ENCODE assay signal across 1 cellular context in the genomic region with DNA sequence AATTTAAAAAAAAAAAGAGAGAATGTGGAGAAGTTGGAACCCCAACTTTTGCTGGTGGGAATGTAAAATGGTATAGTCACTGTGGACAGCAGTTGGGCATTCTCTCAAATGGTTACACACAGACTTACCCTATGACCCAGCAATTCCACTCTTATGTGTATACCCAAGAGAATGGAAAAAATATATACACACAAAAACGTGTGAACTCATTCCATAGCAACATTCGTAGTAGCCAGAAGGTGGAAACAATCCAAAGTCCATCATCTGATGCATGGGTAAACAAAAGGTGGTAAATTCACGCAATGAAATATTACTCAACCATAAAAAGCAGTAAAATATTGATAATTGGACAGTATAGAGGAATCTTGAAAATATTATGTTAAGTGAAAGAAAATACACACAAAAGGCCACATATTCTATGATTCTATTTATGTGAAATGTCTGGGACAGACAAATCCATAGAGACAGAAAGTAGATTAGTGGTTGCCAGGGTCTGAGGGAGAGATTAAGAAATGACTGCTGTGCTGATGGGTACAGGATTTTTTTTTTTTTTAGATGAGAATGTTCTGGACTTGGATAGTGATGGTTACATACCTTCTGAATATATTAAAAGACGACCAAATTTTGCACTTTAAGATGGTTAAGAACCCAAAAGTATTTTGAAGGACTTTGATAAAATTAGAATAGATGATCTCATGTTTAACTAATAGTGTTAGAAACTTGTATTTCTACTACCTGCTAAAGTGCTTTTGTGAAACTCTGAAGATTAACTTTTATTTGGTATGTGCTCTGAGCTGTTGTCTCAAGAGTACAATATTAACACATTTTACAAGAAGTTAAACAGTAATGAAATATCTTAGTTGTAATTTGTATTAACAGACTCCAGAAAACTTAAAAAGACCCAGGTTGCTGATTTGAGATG.
TF ChIP-seq lines count a peak whose summit lies in the region.

No MANE protein-coding gene starts in this region.

TF ChIP-seq in K562, 482 proteins besides CTCF, POLR2A, EP300 and RAD21:
- TF ChIP-seq NELFE (IDR thresholded peaks at IDR 0.05; ENCODE audit: insufficient read depth, insufficient read length), result no peak
- no peak for TF ChIP-seq L3MBTL2 (IDR thresholded peaks at IDR 0.05)
- no peak for TF ChIP-seq SLC30A9 (CRISPR knock-in tag; IDR thresholded peaks at IDR 0.05)
- TF ChIP-seq, protein P1, sequence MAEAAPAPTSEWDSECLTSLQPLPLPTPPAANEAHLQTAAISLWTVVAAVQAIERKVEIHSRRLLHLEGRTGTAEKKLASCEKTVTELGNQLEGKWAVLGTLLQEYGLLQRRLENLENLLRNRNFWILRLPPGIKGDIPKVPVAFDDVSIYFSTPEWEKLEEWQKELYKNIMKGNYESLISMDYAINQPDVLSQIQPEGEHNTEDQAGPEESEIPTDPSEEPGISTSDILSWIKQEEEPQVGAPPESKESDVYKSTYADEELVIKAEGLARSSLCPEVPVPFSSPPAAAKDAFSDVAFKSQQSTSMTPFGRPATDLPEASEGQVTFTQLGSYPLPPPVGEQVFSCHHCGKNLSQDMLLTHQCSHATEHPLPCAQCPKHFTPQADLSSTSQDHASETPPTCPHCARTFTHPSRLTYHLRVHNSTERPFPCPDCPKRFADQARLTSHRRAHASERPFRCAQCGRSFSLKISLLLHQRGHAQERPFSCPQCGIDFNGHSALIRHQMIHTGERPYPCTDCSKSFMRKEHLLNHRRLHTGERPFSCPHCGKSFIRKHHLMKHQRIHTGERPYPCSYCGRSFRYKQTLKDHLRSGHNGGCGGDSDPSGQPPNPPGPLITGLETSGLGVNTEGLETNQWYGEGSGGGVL (CRISPR knock-in tag; IDR thresholded peaks at IDR 0.05), result no peak
- TF ChIP-seq, protein P2, sequence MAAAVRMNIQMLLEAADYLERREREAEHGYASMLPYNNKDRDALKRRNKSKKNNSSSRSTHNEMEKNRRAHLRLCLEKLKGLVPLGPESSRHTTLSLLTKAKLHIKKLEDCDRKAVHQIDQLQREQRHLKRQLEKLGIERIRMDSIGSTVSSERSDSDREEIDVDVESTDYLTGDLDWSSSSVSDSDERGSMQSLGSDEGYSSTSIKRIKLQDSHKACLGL (CRISPR knock-in tag; IDR thresholded peaks at IDR 0.05; ENCODE audit: borderline replicate concordance, poor library complexity, severe bottlenecking), result no peak
- no peak for TF ChIP-seq TEAD1 (CRISPR knock-in tag; IDR thresholded peaks at IDR 0.05)
- no peak for TF ChIP-seq NR4A1 (CRISPR knock-in tag; IDR thresholded peaks at IDR 0.05)
- no peak for TF ChIP-seq NR4A1 (tag; IDR thresholded peaks at IDR 0.05)
- TF ChIP-seq, protein P3, sequence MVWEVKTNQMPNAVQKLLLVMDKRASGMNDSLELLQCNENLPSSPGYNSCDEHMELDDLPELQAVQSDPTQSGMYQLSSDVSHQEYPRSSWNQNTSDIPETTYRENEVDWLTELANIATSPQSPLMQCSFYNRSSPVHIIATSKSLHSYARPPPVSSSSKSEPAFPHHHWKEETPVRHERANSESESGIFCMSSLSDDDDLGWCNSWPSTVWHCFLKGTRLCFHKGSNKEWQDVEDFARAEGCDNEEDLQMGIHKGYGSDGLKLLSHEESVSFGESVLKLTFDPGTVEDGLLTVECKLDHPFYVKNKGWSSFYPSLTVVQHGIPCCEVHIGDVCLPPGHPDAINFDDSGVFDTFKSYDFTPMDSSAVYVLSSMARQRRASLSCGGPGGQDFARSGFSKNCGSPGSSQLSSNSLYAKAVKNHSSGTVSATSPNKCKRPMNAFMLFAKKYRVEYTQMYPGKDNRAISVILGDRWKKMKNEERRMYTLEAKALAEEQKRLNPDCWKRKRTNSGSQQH (CRISPR knock-in tag; IDR thresholded peaks at IDR 0.05), result no peak
- TF ChIP-seq THRAP3 (IDR thresholded peaks at IDR 0.05; ENCODE audit: borderline replicate concordance), result no peak
- TF ChIP-seq, protein P4, sequence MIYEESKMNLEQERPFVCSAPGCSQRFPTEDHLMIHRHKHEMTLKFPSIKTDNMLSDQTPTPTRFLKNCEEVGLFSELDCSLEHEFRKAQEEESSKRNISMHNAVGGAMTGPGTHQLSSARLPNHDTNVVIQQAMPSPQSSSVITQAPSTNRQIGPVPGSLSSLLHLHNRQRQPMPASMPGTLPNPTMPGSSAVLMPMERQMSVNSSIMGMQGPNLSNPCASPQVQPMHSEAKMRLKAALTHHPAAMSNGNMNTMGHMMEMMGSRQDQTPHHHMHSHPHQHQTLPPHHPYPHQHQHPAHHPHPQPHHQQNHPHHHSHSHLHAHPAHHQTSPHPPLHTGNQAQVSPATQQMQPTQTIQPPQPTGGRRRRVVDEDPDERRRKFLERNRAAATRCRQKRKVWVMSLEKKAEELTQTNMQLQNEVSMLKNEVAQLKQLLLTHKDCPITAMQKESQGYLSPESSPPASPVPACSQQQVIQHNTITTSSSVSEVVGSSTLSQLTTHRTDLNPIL (CRISPR knock-in tag; IDR thresholded peaks at IDR 0.05), result no peak
- TF ChIP-seq MCM3 (IDR thresholded peaks at IDR 0.05), result no peak
- TF ChIP-seq ZNF75A (CRISPR knock-in tag; IDR thresholded peaks at IDR 0.05), result no peak
- TF ChIP-seq SOX6 (IDR thresholded peaks at IDR 0.05), result no peak
- TF ChIP-seq NFRKB (IDR thresholded peaks at IDR 0.05; ENCODE audit: low read depth), result no peak
- no peak for TF ChIP-seq ZNF354B (CRISPR knock-in tag; IDR thresholded peaks at IDR 0.05)
- no peak for TF ChIP-seq HEY1 (CRISPR knock-in tag; IDR thresholded peaks at IDR 0.05; ENCODE audit: borderline replicate concordance)
- no peak for TF ChIP-seq RAD51 (IDR thresholded peaks at IDR 0.05; ENCODE audit: borderline replicate concordance, low read depth)
